14 cellular contexts compared by ENCODE assay signal in genomic region chr2:32522770-32523169, GRCh38.
"Had no signal": no experiment of that assay in that cellular context is flagged by ENCODE, and none has a peak within 500 bp of the region (broad histone marks: within the 10 kb centered on the region; RNA-seq: fewer than 3 reads in every experiment).

No MANE protein-coding gene starts in this region.

- H3K4me1 ChIP-seq: gastrocnemius medialis, left ventricle myocardium inferior had no signal

- H3K9me3 ChIP-seq: gastrocnemius medialis, left ventricle myocardium inferior had no signal

- H3K4me1 Mint-ChIP-seq: activated naive CD8-positive, alpha-beta T cell treated with anti-CD3 and anti-CD28 coated beads, Interleukin-2, amount 10 ng/mL, durations not matched to agents 7 days and 5 days; nephron had no signal

- H3K4me3 Mint-ChIP-seq: activated naive CD8-positive, alpha-beta T cell treated with anti-CD3 and anti-CD28 coated beads, Interleukin-2, amount 10 ng/mL, durations not matched to agents 7 days and 5 days; activated T-helper 1 cell treated with anti-CD3 and anti-CD28 coated beads, Interleukin-12 subunit alpha, Interleukin-12 subunit beta, Interleukin-2, Interleukin-4 antibody, amounts not matched to agents 30 ng/mL and 10 ng/mL and 1 ng/mL, durations not matched to agents 14 hours and 24 hours and 36 hours; nephron had no signal

- H3K4me3 ChIP-seq: gastrocnemius medialis, left ventricle myocardium inferior had no signal

- ATAC-seq: activated CD4-positive, CD25-positive, alpha-beta regulatory T cell treated with anti-CD3 and anti-CD28 coated beads, Interleukin-2, amount 50 U/mL, for 24 hours; gastrocnemius medialis; right cardiac atrium had no signal

- H3K27me3 ChIP-seq: gastrocnemius medialis had no signal

- H3K27me3 Mint-ChIP-seq: activated naive CD8-positive, alpha-beta T cell treated with anti-CD3 and anti-CD28 coated beads, Interleukin-2, amount 10 ng/mL, durations not matched to agents 7 days and 5 days; progenitor cell of endocrine pancreas had no signal

- DNase-seq: activated CD4-positive, alpha-beta T cell treated with anti-CD3 and anti-CD28 coated beads, Interleukin-2, amount 50 U/mL, for 1 hour; activated naive CD8-positive, alpha-beta T cell treated with anti-CD3 and anti-CD28 coated beads, Interleukin-2, amount 10 ng/mL, durations not matched to agents 7 days and 5 days; anterior cingulate cortex; erythroblast; gastrocnemius medialis; left ventricle myocardium inferior; mesenchymal stem cell; right cardiac atrium had no signal

- H3K9me3 Mint-ChIP-seq: activated naive CD8-positive, alpha-beta T cell treated with anti-CD3 and anti-CD28 coated beads, Interleukin-2, amount 10 ng/mL, durations not matched to agents 7 days and 5 days; activated T-helper 1 cell treated with anti-CD3 and anti-CD28 coated beads, Interleukin-12 subunit alpha, Interleukin-12 subunit beta, Interleukin-2, Interleukin-4 antibody, amounts not matched to agents 30 ng/mL and 10 ng/mL and 1 ng/mL, durations not matched to agents 14 hours and 24 hours and 36 hours; nephron had no signal

- H3K27ac ChIP-seq: gastrocnemius medialis, left ventricle myocardium inferior had no signal

- H3K27ac Mint-ChIP-seq: activated naive CD8-positive, alpha-beta T cell treated with anti-CD3 and anti-CD28 coated beads, Interleukin-2, amount 10 ng/mL, durations not matched to agents 7 days and 5 days; activated T-helper 1 cell treated with anti-CD3 and anti-CD28 coated beads, Interleukin-12 subunit alpha, Interleukin-12 subunit beta, Interleukin-2, Interleukin-4 antibody, amounts not matched to agents 30 ng/mL and 10 ng/mL and 1 ng/mL, durations not matched to agents 14 hours and 24 hours and 36 hours; nephron; progenitor cell of endocrine pancreas had no signal

- FAIRE-seq: bronchial epithelial cell, keratinocyte had no signal
